ENCODE assay signal across 8 cellular contexts in the genomic region with DNA sequence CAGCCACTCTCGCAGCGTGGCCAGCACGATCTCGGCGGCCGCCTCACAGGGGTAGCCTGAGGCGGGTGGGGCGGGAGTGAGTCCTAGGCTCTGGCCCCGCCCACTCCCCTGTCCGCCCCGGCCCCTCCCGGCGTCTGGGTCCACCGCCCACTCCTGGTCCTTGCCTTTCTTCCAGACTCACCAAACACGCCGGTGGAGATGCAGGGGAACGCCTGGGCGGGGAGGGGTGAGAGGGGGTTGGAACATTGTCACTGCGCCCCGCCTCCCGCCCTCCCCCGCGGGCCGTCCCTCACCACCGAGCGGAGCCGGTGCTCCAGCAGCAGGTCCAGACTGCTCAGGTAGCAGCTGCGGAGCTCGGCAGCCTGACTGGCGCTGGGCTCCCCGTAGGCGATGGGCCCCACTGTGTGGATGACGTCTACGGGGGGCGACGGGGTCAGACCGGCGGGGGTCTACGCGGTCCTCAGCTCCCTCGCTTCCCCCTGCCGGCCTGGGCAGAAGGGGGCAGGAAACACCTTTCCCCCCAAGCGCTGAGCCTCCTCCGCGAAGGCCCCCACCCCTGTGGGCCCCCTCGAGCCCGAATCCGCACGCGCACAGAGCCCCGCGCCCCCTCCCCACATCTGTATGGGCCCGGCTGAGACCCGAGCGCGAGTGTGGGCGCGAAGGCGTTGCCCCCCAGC. TPM values are rescaled to one million over a fixed set of nuclear protein-coding genes. Genes with fewer than 3 reads are reported as not detected.
DNase-seq lines count a peak whose midpoint lies in the region; ATAC-seq and TF ChIP-seq lines count a peak whose summit lies in the region.

No MANE protein-coding gene starts in this region.

- TF ChIP-seq CTCF in cardiac muscle cell (IDR thresholded peaks at IDR 0.05; ENCODE audit: low read depth, low read length), result no peak

- 0 out of 2 replicates have a peak, but pooled peaks cover 7% of the 10 kb centered on the region for H3K27me3 ChIP-seq in BLaER1
- H3K27me3 ChIP-seq in cardiac muscle cell, result no peaks in the 10 kb centered on the region

- peak overlapping the region; percentile 97 for H3K4me2 ChIP-seq in BLaER1

- H3K4me1 ChIP-seq in BLaER1 (peaks cover 87% of the 10 kb centered on the region), cardiac muscle cell (ENCODE audit: low read depth) (no peaks in the 10 kb centered on the region)

- H3K4me3 ChIP-seq in BLaER1 (peak overlapping the region; percentile 55), cardiac muscle cell (peak overlapping the region; percentile 13)

- no peak for ATAC-seq in GM21825 (IDR thresholded peaks at IDR 0.05; ENCODE audit: unreplicated experiment)
- ATAC-seq in GM21737 (IDR thresholded peaks at IDR 0.05; ENCODE audit: unreplicated experiment), result no peak

- H3K36me3 ChIP-seq in BLaER1 (peaks cover 45% of the 10 kb centered on the region), cardiac muscle cell (peaks cover 16% of the 10 kb centered on the region)

- H3K27ac ChIP-seq in BLaER1 (no peak overlapping the region), cardiac muscle cell (no peak overlapping the region)

- DNase-seq in NCI-H2196 treated with DMSO at 0.1 percent for 48 hours (lab: John Stamatoyannopoulos, UW; ENCODE audit: unreplicated experiment) (peak; percentile 95), cardiac muscle cell (ENCODE audit: low read depth in 1 of 2, low spot score in 1 of 2) (peak; percentile 63 to 74), NOMO-1 (lab: John Stamatoyannopoulos, UW; ENCODE audit: unreplicated experiment in 2 of 2) (no peak)
- DNase-seq in activated T-helper 9 cell treated with anti-CD3 and anti-CD28 coated beads, Interleukin-2, amount 50 U/mL, for 16 hours (ENCODE audit: low read depth), result peak; percentile 60
- peak; percentile 46 to 57 for DNase-seq in stimulated activated CD4-positive, alpha-beta T cell treated with anti-CD3 and anti-CD28 coated beads, Interleukin-12 subunit alpha, Interleukin-12 subunit beta, amount 100 ng/mL, for 24 hours (ENCODE audit: low read depth in 2 of 2)

- peaks cover 99% of the 10 kb centered on the region for H4K20me1 ChIP-seq in BLaER1

- no peak overlapping the region for H3K9ac ChIP-seq in BLaER1

- H3K9me3 ChIP-seq in BLaER1, result no peaks in the 10 kb centered on the region
- no peaks in the 10 kb centered on the region for H3K9me3 ChIP-seq in cardiac muscle cell (ENCODE audit: low read depth)

RNA-seq across cellular contexts. Expression of gene OTUB1, which starts 13.2 kb away (rescaled TPM):
- total RNA-seq in cardiac muscle cell, result 119 and 183 TPM in 2 replicates
- polyA plus RNA-seq in cardiac muscle cell, result 226 and 269 TPM in 2 replicates

RNA-seq across cellular contexts. Expression of gene COX8A, which starts 25.1 kb away (rescaled TPM):
- total RNA-seq in cardiac muscle cell, result 712 and 1,446 TPM in 2 replicates
- 789 and 1,014 TPM in 2 replicates for polyA plus RNA-seq in cardiac muscle cell

RNA-seq across cellular contexts. Expression of gene FLRT1, which starts 36.2 kb away (rescaled TPM):
- 0.53 and 0.69 TPM in 2 replicates for total RNA-seq in cardiac muscle cell
- 0.92 and 2.9 TPM in 2 replicates for polyA plus RNA-seq in cardiac muscle cell

Comparison
In these comparisons a context has a peak if more than half of its experiments do, and no peak if none do; other contexts are left out.
1. DNase-seq: peak in NCI-H2196 treated with DMSO at 0.1 percent for 48 hours (single experiment), activated T-helper 9 cell treated with anti-CD3 and anti-CD28 coated beads, Interleukin-2, amount 50 U/mL, for 16 hours (single experiment), cardiac muscle cell (2 of 2) and stimulated activated CD4-positive, alpha-beta T cell treated with anti-CD3 and anti-CD28 coated beads, Interleukin-12 subunit alpha, Interleukin-12 subunit beta, amount 100 ng/mL, for 24 hours (2 of 2); none in NOMO-1 (0 of 2).